ENCODE assay signal across 28 cellular contexts in genomic region chr2:196935421-196935820, GRCh38.
"Had no signal": no experiment of that assay in that cellular context is flagged by ENCODE, and none has a peak within 500 bp of the region (broad histone marks: within the 10 kb centered on the region; RNA-seq: fewer than 3 reads in every experiment).

No MANE protein-coding gene starts in this region.

- H3K4me1 Mint-ChIP-seq: activated CD8-positive, alpha-beta memory T cell treated with anti-CD3 and anti-CD28 coated beads, Interleukin-2, amount 10 ng/mL, durations not matched to agents 7 days and 5 days had no signal

- H3K27ac ChIP-seq: ascending aorta, breast epithelium, cardiac muscle cell, epithelial cell of prostate, esophagus squamous epithelium, gastroesophageal sphincter, heart right ventricle had no signal

- H3K4me3 Mint-ChIP-seq: activated CD4-positive, alpha-beta memory T cell treated with anti-CD3 and anti-CD28 coated beads for 36 hours; activated CD4-positive, alpha-beta T cell treated with anti-CD3 and anti-CD28 coated beads for 36 hours; activated CD4-positive, alpha-beta T cell treated with anti-CD3 and anti-CD28 coated beads, Interleukin-2, amount 10 ng/mL, durations not matched to agents 24 days and 14 days; activated CD8-positive, alpha-beta memory T cell treated with anti-CD3 and anti-CD28 coated beads, Interleukin-2, amount 10 ng/mL, durations not matched to agents 7 days and 5 days; activated CD8-positive, alpha-beta T cell treated with anti-CD3 and anti-CD28 coated beads, Interleukin-2, amount 10 ng/mL, durations not matched to agents 7 days and 5 days; activated naive CD4-positive, alpha-beta T cell treated with anti-CD3 and anti-CD28 coated beads for 36 hours; activated naive CD8-positive, alpha-beta T cell treated with anti-CD3 and anti-CD28 coated beads, Interleukin-2, amount 10 ng/mL, durations not matched to agents 7 days and 5 days; activated T-helper 1 cell treated with anti-CD3 and anti-CD28 coated beads, Interleukin-12 subunit alpha, Interleukin-12 subunit beta, Interleukin-2, Interleukin-4 antibody, amounts not matched to agents 30 ng/mL and 10 ng/mL and 1 ng/mL, durations not matched to agents 14 hours and 24 hours and 36 hours had no signal

- H3K27me3 Mint-ChIP-seq: activated CD4-positive, alpha-beta memory T cell treated with anti-CD3 and anti-CD28 coated beads for 36 hours; activated CD4-positive, alpha-beta T cell treated with anti-CD3 and anti-CD28 coated beads for 36 hours; activated CD4-positive, alpha-beta T cell treated with anti-CD3 and anti-CD28 coated beads, Interleukin-2, amount 10 ng/mL, durations not matched to agents 24 days and 14 days; activated CD8-positive, alpha-beta memory T cell treated with anti-CD3 and anti-CD28 coated beads, Interleukin-2, amount 10 ng/mL, durations not matched to agents 7 days and 5 days; activated naive CD8-positive, alpha-beta T cell treated with anti-CD3 and anti-CD28 coated beads, Interleukin-2, amount 10 ng/mL, durations not matched to agents 7 days and 5 days; brain had no signal

- H3K4me1 ChIP-seq: ascending aorta, breast epithelium, gastroesophageal sphincter, heart right ventricle had no signal

- H3K36me3 Mint-ChIP-seq: activated CD4-positive, alpha-beta memory T cell treated with anti-CD3 and anti-CD28 coated beads for 36 hours; activated CD8-positive, alpha-beta memory T cell treated with anti-CD3 and anti-CD28 coated beads, Interleukin-2, amount 10 ng/mL, durations not matched to agents 7 days and 5 days; activated naive CD4-positive, alpha-beta T cell treated with anti-CD3 and anti-CD28 coated beads, Interleukin-2, amount 50 U/mL, for 72 hours; brain had no signal

- H3K27ac Mint-ChIP-seq: activated CD4-positive, alpha-beta memory T cell treated with anti-CD3 and anti-CD28 coated beads for 36 hours; activated CD4-positive, alpha-beta T cell treated with anti-CD3 and anti-CD28 coated beads for 36 hours; activated CD4-positive, alpha-beta T cell treated with anti-CD3 and anti-CD28 coated beads, Interleukin-2, amount 10 ng/mL, durations not matched to agents 24 days and 14 days; activated CD8-positive, alpha-beta memory T cell treated with anti-CD3 and anti-CD28 coated beads, Interleukin-2, amount 10 ng/mL, durations not matched to agents 7 days and 5 days; activated CD8-positive, alpha-beta T cell treated with anti-CD3 and anti-CD28 coated beads, Interleukin-2, amount 10 ng/mL, durations not matched to agents 7 days and 5 days; activated naive CD4-positive, alpha-beta T cell treated with anti-CD3 and anti-CD28 coated beads for 36 hours; activated naive CD4-positive, alpha-beta T cell treated with anti-CD3 and anti-CD28 coated beads, Interleukin-2, amount 50 U/mL, for 72 hours; activated naive CD8-positive, alpha-beta T cell treated with anti-CD3 and anti-CD28 coated beads, Interleukin-2, amount 10 ng/mL, durations not matched to agents 7 days and 5 days; activated T-helper 1 cell treated with anti-CD3 and anti-CD28 coated beads, Interleukin-12 subunit alpha, Interleukin-12 subunit beta, Interleukin-2, Interleukin-4 antibody, amounts not matched to agents 30 ng/mL and 10 ng/mL and 1 ng/mL, durations not matched to agents 14 hours and 24 hours and 36 hours; activated T-helper 2 cell treated with anti-CD3 and anti-CD28 coated beads, Interferon-gamma antibody, Interleukin-2, Interleukin-4, amounts not matched to agents 10 μg/mL and 5 μg/mL and 100 μg/mL, durations not matched to agents 14 hours and 24 hours and 36 hours had no signal

- DNase-seq: activated CD4-positive, alpha-beta memory T cell treated with anti-CD3 and anti-CD28 coated beads for 36 hours; activated CD4-positive, alpha-beta T cell treated with anti-CD3 and anti-CD28 coated beads for 36 hours; activated CD4-positive, alpha-beta T cell treated with anti-CD3 and anti-CD28 coated beads, Interleukin-2, amount 10 ng/mL, durations not matched to agents 24 days and 14 days; activated CD4-positive, CD25-positive, alpha-beta regulatory T cell; activated CD4-positive, CD25-positive, alpha-beta regulatory T cell treated with anti-CD3 and anti-CD28 coated beads, Interleukin-2, amount 50 U/mL, for 72 hours; activated CD8-positive, alpha-beta memory T cell treated with anti-CD3 and anti-CD28 coated beads, Interleukin-2, amount 10 ng/mL, durations not matched to agents 7 days and 5 days; activated CD8-positive, alpha-beta memory T cell treated with anti-CD3 and anti-CD28 coated beads, Interleukin-2, amount 50 U/mL, for 4 hours; activated CD8-positive, alpha-beta T cell treated with anti-CD3 and anti-CD28 coated beads, Interleukin-2, amount 10 ng/mL, durations not matched to agents 7 days and 5 days; activated effector memory CD4-positive, alpha-beta T cell treated with anti-CD3 and anti-CD28 coated beads, Interleukin-2, amount 50 U/mL, for 16 hours; activated naive CD4-positive, alpha-beta T cell treated with anti-CD3 and anti-CD28 coated beads for 36 hours; activated naive CD8-positive, alpha-beta T cell treated with anti-CD3 and anti-CD28 coated beads, Interleukin-2, amount 10 ng/mL, durations not matched to agents 7 days and 5 days; activated T-cell treated with anti-CD3 and anti-CD28 coated beads, Interleukin-2, amount 50 U/mL, for 1 hour; activated T-cell treated with anti-CD3 and anti-CD28 coated beads, Interleukin-2, amount 50 U/mL, for 48 hours; effector CD8-positive, alpha-beta T cell; esophagus squamous epithelium; foreskin melanocyte; heart right ventricle; T-helper 1 cell; T-helper 2 cell had no signal

- H3K36me3 ChIP-seq: ascending aorta, breast epithelium, cardiac muscle cell, esophagus squamous epithelium, gastroesophageal sphincter, heart right ventricle had no signal

- H3K9me3 ChIP-seq: ascending aorta, breast epithelium, esophagus squamous epithelium, gastroesophageal sphincter, heart right ventricle had no signal

- H3K9me3 Mint-ChIP-seq: activated CD4-positive, alpha-beta memory T cell treated with anti-CD3 and anti-CD28 coated beads for 36 hours; activated CD4-positive, alpha-beta T cell treated with anti-CD3 and anti-CD28 coated beads, Interleukin-2, amount 10 ng/mL, durations not matched to agents 24 days and 14 days; activated naive CD4-positive, alpha-beta T cell treated with anti-CD3 and anti-CD28 coated beads for 36 hours; activated naive CD4-positive, alpha-beta T cell treated with anti-CD3 and anti-CD28 coated beads, Interleukin-2, amount 50 U/mL, for 72 hours; activated naive CD8-positive, alpha-beta T cell treated with anti-CD3 and anti-CD28 coated beads, Interleukin-2, amount 10 ng/mL, durations not matched to agents 7 days and 5 days; activated T-helper 1 cell treated with anti-CD3 and anti-CD28 coated beads, Interleukin-12 subunit alpha, Interleukin-12 subunit beta, Interleukin-2, Interleukin-4 antibody, amounts not matched to agents 30 ng/mL and 10 ng/mL and 1 ng/mL, durations not matched to agents 14 hours and 24 hours and 36 hours; activated T-helper 2 cell treated with anti-CD3 and anti-CD28 coated beads, Interferon-gamma antibody, Interleukin-2, Interleukin-4, amounts not matched to agents 10 μg/mL and 5 μg/mL and 100 μg/mL, durations not matched to agents 14 hours and 24 hours and 36 hours; brain had no signal

- H3K27me3 ChIP-seq: ascending aorta, breast epithelium, cardiac muscle cell, esophagus squamous epithelium, gastroesophageal sphincter, heart right ventricle had no signal

- H3K4me3 ChIP-seq: ascending aorta, breast epithelium, cardiac muscle cell, esophagus squamous epithelium, gastroesophageal sphincter, heart right ventricle had no signal

- ATAC-seq: activated CD4-positive, alpha-beta T cell treated with anti-CD3 and anti-CD28 coated beads for 36 hours; activated CD8-positive, alpha-beta memory T cell treated with anti-CD3 and anti-CD28 coated beads, Interleukin-2, amount 10 ng/mL, durations not matched to agents 7 days and 5 days; activated CD8-positive, alpha-beta T cell treated with anti-CD3 and anti-CD28 coated beads, Interleukin-2, amount 10 ng/mL, durations not matched to agents 7 days and 5 days; activated naive CD4-positive, alpha-beta T cell treated with anti-CD3 and anti-CD28 coated beads, Interleukin-2, amount 50 U/mL, for 72 hours; gastroesophageal sphincter; heart right ventricle had no signal
